In genomic region chr11:50174189-50174588, GRCh38 we compare ENCODE assay signal across 13 cellular contexts.
DNase-seq lines count a peak whose midpoint lies in the region; ATAC-seq lines count a peak whose summit lies in the region.
"Had no signal": no experiment of that assay in that cellular context is flagged by ENCODE, and none has a peak within 500 bp of the region (broad histone marks: within the 10 kb centered on the region; RNA-seq: fewer than 3 reads in every experiment).

No MANE protein-coding gene starts in this region.

- DNase-seq in COLO829 (ENCODE audit: low spot score) (peak; percentile 0), HT-29 (ENCODE audit: low spot score) (peak; percentile 10), SW 1271 (lab: John Stamatoyannopoulos, UW) (peak; percentile 30 to 47), hepatic stellate cell (ENCODE audit: low spot score) (peak; percentile 6), cerebellar cortex (ENCODE audit: low spot score) (no peak), NCI-H2196 treated with DMSO at 0.1 percent for 48 hours (lab: John Stamatoyannopoulos, UW; ENCODE audit: unreplicated experiment) (no peak), NCI-H146 treated with DMSO at 0.1 percent for 48 hours (lab: John Stamatoyannopoulos, UW; ENCODE audit: unreplicated experiment) (no peak)
- DNase-seq: COR-L47; dermis blood vessel endothelial cell; head of caudate nucleus; NCI-H1694; stimulated activated CD4-positive, alpha-beta T cell treated with anti-CD3 and anti-CD28 coated beads, Interleukin-4, amount 100 ng/mL, for 4 hours had no signal

- ATAC-seq in HG03457 (IDR thresholded peaks at IDR 0.05; ENCODE audit: unreplicated experiment) = no peak

Comparison
In these comparisons a context has a peak if more than half of its experiments do, and no peak if none do; other contexts are left out.
1. DNase-seq: peak in COLO829 (single experiment), HT-29 (single experiment), SW 1271 (2 of 2) and hepatic stellate cell (single experiment); none in cerebellar cortex (single experiment), NCI-H2196 treated with DMSO at 0.1 percent for 48 hours (single experiment) and NCI-H146 treated with DMSO at 0.1 percent for 48 hours (single experiment).